In the genomic region with DNA sequence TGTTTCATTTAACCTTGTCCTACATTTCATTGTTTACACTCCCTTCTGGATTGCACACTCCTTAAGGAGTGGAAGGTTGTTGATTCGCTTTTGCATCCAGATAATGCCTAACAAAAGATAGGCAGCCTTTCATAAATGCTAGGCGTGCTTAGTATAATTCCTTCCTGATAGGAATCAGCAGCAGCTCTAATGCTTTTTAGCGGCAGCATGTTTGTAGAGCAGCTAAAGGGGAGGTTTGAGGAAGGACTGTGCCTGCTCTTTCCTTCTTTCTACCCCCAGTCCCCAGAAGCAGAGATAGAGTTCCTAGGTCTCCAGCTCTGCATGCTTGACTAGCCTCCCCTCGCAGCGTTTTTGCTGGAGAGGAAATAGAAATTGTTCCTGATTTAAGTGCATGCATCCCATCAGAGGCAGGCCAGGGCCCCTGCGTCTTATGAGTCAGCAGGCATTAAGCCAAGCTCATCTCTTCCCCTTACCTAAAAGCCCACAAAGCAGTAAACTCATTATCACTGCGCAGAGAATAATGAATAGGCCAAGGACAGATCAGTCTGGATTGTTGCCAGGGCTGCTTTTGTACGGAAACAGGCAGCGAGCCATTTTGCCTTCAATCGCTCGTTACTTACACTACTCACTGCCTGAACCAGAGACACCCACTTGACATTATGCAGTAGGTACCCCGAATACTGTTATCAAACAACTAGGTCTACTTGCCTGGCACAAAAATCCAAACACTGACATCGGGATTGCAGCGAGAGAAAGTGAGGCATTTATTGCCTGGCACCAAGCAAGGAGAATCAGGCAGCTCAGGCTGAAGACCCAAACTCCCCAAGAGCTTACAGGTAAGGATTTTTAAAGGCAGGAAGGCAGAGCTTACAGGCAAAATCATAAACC, we compare ENCODE assay signal across 1 cellular context.
TF ChIP-seq lines count a peak whose summit lies in the region.

No MANE protein-coding gene starts in this region.

TF ChIP-seq in HEK293, 187 proteins besides CTCF, POLR2A, EP300 and RAD21 (continued from another document and continues in another):
- TF ChIP-seq, protein P1, sequence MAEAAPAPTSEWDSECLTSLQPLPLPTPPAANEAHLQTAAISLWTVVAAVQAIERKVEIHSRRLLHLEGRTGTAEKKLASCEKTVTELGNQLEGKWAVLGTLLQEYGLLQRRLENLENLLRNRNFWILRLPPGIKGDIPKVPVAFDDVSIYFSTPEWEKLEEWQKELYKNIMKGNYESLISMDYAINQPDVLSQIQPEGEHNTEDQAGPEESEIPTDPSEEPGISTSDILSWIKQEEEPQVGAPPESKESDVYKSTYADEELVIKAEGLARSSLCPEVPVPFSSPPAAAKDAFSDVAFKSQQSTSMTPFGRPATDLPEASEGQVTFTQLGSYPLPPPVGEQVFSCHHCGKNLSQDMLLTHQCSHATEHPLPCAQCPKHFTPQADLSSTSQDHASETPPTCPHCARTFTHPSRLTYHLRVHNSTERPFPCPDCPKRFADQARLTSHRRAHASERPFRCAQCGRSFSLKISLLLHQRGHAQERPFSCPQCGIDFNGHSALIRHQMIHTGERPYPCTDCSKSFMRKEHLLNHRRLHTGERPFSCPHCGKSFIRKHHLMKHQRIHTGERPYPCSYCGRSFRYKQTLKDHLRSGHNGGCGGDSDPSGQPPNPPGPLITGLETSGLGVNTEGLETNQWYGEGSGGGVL (tag by site-specific recombination; IDR thresholded peaks at IDR 0.05), result peak; percentile 54; the same call in 1 of the 2 replicates
- TF ChIP-seq, protein P2, sequence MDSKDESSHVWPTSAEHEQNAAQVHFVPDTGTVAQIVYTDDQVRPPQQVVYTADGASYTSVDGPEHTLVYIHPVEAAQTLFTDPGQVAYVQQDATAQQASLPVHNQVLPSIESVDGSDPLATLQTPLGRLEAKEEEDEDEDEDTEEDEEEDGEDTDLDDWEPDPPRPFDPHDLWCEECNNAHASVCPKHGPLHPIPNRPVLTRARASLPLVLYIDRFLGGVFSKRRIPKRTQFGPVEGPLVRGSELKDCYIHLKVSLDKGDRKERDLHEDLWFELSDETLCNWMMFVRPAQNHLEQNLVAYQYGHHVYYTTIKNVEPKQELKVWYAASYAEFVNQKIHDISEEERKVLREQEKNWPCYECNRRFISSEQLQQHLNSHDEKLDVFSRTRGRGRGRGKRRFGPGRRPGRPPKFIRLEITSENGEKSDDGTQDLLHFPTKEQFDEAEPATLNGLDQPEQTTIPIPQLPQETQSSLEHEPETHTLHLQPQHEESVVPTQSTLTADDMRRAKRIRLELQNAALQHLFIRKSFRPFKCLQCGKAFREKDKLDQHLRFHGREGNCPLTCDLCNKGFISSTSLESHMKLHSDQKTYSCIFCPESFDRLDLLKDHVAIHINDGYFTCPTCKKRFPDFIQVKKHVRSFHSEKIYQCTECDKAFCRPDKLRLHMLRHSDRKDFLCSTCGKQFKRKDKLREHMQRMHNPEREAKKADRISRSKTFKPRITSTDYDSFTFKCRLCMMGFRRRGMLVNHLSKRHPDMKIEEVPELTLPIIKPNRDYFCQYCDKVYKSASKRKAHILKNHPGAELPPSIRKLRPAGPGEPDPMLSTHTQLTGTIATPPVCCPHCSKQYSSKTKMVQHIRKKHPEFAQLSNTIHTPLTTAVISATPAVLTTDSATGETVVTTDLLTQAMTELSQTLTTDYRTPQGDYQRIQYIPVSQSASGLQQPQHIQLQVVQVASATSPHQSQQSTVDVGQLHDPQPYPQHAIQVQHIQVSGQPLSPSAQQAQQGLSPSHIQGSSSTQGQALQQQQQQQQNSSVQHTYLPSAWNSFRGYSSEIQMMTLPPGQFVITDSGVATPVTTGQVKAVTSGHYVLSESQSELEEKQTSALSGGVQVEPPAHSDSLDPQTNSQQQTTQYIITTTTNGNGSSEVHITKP (tag by site-specific recombination; IDR thresholded peaks at IDR 0.05), result no peak
- TF ChIP-seq ZNF423 (tag by site-specific recombination; IDR thresholded peaks at IDR 0.05) (no peak), ZNF10 (tag by site-specific recombination; IDR thresholded peaks at IDR 0.05) (peak; percentile 69), WT1 (tag by site-specific recombination; IDR thresholded peaks at IDR 0.05) (peak; percentile 78), ZNF366 (tag by site-specific recombination; conservative IDR thresholded peaks at IDR 0.05) (peak; percentile 82), ZNF521 (tag by site-specific recombination; IDR thresholded peaks at IDR 0.05) (no peak), MZF1 (tag by site-specific recombination; IDR thresholded peaks at IDR 0.05; ENCODE audit: borderline replicate concordance) (0 out of 2 replicates have a peak, but pooled peaks have one; percentile 54), ZNF223 (tag by site-specific recombination; IDR thresholded peaks at IDR 0.05) (no peak), ZSCAN30 (tag by site-specific recombination; IDR thresholded peaks at IDR 0.05) (0 out of 2 replicates have a peak, but pooled peaks have one; percentile 21), ZNF473 (tag by site-specific recombination; IDR thresholded peaks at IDR 0.05) (no peak), ZNF335 (tag by site-specific recombination; conservative IDR thresholded peaks at IDR 0.05) (peak; percentile 96), ZNF660 (tag by site-specific recombination; IDR thresholded peaks at IDR 0.05) (peak; percentile 71; the same call in 1 of the 2 replicates), SP7 (tag by site-specific recombination; IDR thresholded peaks at IDR 0.05) (peak; percentile 82), IKZF3 (tag by site-specific recombination; IDR thresholded peaks at IDR 0.05) (peak; percentile 25; the same call in 1 of the 2 replicates), ZEB2 (tag by site-specific recombination; IDR thresholded peaks at IDR 0.05) (peak; percentile 75; the same call in 1 of the 2 replicates), ZNF24 (tag by site-specific recombination; IDR thresholded peaks at IDR 0.05) (peak; percentile 67; the same call in 1 of the 2 replicates)
- TF ChIP-seq, protein P3, sequence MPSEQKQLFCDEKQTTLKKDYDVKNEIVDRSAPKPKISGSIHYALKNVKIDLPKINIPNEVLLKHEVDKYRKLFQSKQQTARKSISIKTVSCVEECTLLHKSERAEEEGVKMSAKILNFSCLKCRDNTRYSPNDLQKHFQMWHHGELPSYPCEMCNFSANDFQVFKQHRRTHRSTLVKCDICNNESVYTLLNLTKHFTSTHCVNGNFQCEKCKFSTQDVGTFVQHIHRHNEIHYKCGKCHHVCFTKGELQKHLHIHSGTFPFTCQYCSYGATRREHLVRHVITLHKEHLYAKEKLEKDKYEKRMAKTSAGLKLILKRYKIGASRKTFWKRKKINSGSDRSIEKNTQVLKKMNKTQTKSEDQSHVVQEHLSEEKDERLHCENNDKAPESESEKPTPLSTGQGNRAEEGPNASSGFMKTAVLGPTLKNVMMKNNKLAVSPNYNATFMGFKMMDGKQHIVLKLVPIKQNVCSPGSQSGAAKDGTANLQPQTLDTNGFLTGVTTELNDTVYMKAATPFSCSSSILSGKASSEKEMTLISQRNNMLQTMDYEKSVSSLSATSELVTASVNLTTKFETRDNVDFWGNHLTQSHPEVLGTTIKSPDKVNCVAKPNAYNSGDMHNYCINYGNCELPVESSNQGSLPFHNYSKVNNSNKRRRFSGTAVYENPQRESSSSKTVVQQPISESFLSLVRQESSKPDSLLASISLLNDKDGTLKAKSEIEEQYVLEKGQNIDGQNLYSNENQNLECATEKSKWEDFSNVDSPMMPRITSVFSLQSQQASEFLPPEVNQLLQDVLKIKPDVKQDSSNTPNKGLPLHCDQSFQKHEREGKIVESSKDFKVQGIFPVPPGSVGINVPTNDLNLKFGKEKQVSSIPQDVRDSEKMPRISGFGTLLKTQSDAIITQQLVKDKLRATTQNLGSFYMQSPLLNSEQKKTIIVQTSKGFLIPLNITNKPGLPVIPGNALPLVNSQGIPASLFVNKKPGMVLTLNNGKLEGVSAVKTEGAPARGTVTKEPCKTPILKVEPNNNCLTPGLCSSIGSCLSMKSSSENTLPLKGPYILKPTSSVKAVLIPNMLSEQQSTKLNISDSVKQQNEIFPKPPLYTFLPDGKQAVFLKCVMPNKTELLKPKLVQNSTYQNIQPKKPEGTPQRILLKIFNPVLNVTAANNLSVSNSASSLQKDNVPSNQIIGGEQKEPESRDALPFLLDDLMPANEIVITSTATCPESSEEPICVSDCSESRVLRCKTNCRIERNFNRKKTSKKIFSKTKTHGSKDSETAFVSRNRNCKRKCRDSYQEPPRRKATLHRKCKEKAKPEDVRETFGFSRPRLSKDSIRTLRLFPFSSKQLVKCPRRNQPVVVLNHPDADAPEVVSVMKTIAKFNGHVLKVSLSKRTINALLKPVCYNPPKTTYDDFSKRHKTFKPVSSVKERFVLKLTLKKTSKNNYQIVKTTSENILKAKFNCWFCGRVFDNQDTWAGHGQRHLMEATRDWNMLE (tag by site-specific recombination; conservative IDR thresholded peaks at IDR 0.05; ENCODE audit: low read depth), result peak; percentile 42; the same call in 1 of the 2 replicates
- TF ChIP-seq, protein P4, sequence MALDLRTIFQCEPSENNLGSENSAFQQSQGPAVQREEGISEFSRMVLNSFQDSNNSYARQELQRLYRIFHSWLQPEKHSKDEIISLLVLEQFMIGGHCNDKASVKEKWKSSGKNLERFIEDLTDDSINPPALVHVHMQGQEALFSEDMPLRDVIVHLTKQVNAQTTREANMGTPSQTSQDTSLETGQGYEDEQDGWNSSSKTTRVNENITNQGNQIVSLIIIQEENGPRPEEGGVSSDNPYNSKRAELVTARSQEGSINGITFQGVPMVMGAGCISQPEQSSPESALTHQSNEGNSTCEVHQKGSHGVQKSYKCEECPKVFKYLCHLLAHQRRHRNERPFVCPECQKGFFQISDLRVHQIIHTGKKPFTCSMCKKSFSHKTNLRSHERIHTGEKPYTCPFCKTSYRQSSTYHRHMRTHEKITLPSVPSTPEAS (tag by site-specific recombination; IDR thresholded peaks at IDR 0.05), result no peak
- TF ChIP-seq, protein P5, sequence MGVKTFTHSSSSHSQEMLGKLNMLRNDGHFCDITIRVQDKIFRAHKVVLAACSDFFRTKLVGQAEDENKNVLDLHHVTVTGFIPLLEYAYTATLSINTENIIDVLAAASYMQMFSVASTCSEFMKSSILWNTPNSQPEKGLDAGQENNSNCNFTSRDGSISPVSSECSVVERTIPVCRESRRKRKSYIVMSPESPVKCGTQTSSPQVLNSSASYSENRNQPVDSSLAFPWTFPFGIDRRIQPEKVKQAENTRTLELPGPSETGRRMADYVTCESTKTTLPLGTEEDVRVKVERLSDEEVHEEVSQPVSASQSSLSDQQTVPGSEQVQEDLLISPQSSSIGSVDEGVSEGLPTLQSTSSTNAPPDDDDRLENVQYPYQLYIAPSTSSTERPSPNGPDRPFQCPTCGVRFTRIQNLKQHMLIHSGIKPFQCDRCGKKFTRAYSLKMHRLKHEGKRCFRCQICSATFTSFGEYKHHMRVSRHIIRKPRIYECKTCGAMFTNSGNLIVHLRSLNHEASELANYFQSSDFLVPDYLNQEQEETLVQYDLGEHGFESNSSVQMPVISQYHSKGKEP (tag by site-specific recombination; IDR thresholded peaks at IDR 0.05), result peak; percentile 92
- TF ChIP-seq, protein P6, sequence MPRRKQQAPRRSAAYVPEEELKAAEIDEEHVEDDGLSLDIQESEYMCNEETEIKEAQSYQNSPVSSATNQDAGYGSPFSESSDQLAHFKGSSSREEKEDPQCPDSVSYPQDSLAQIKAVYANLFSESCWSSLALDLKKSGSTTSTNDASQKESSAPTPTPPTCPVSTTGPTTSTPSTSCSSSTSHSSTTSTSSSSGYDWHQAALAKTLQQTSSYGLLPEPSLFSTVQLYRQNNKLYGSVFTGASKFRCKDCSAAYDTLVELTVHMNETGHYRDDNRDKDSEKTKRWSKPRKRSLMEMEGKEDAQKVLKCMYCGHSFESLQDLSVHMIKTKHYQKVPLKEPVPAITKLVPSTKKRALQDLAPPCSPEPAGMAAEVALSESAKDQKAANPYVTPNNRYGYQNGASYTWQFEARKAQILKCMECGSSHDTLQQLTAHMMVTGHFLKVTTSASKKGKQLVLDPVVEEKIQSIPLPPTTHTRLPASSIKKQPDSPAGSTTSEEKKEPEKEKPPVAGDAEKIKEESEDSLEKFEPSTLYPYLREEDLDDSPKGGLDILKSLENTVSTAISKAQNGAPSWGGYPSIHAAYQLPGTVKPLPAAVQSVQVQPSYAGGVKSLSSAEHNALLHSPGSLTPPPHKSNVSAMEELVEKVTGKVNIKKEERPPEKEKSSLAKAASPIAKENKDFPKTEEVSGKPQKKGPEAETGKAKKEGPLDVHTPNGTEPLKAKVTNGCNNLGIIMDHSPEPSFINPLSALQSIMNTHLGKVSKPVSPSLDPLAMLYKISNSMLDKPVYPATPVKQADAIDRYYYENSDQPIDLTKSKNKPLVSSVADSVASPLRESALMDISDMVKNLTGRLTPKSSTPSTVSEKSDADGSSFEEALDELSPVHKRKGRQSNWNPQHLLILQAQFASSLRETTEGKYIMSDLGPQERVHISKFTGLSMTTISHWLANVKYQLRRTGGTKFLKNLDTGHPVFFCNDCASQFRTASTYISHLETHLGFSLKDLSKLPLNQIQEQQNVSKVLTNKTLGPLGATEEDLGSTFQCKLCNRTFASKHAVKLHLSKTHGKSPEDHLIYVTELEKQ (tag by site-specific recombination; IDR thresholded peaks at IDR 0.05; ENCODE audit: borderline replicate concordance), result peak; percentile 53; the same call in 1 of the 2 replicates
- TF ChIP-seq, protein P7, sequence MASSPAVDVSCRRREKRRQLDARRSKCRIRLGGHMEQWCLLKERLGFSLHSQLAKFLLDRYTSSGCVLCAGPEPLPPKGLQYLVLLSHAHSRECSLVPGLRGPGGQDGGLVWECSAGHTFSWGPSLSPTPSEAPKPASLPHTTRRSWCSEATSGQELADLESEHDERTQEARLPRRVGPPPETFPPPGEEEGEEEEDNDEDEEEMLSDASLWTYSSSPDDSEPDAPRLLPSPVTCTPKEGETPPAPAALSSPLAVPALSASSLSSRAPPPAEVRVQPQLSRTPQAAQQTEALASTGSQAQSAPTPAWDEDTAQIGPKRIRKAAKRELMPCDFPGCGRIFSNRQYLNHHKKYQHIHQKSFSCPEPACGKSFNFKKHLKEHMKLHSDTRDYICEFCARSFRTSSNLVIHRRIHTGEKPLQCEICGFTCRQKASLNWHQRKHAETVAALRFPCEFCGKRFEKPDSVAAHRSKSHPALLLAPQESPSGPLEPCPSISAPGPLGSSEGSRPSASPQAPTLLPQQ (tag by site-specific recombination; IDR thresholded peaks at IDR 0.05), result peak; percentile 57; the same call in 1 of the 2 replicates
- TF ChIP-seq, protein P8, sequence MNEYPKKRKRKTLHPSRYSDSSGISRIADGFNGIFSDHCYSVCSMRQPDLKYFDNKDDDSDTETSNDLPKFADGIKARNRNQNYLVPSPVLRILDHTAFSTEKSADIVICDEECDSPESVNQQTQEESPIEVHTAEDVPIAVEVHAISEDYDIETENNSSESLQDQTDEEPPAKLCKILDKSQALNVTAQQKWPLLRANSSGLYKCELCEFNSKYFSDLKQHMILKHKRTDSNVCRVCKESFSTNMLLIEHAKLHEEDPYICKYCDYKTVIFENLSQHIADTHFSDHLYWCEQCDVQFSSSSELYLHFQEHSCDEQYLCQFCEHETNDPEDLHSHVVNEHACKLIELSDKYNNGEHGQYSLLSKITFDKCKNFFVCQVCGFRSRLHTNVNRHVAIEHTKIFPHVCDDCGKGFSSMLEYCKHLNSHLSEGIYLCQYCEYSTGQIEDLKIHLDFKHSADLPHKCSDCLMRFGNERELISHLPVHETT (tag by site-specific recombination; IDR thresholded peaks at IDR 0.05), result peak; percentile 50; the same call in 1 of the 2 replicates
- TF ChIP-seq, protein P9, sequence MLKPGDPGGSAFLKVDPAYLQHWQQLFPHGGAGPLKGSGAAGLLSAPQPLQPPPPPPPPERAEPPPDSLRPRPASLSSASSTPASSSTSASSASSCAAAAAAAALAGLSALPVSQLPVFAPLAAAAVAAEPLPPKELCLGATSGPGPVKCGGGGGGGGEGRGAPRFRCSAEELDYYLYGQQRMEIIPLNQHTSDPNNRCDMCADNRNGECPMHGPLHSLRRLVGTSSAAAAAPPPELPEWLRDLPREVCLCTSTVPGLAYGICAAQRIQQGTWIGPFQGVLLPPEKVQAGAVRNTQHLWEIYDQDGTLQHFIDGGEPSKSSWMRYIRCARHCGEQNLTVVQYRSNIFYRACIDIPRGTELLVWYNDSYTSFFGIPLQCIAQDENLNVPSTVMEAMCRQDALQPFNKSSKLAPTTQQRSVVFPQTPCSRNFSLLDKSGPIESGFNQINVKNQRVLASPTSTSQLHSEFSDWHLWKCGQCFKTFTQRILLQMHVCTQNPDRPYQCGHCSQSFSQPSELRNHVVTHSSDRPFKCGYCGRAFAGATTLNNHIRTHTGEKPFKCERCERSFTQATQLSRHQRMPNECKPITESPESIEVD (tag by site-specific recombination; IDR thresholded peaks at IDR 0.05), result peak; percentile 74
